Comparison of ENCODE assay signal across 1 cellular context in genomic region chr13:67438465-67438864, GRCh38.
TF ChIP-seq lines count a peak whose summit lies in the region.

No MANE protein-coding gene starts in this region.

TF ChIP-seq in IMR-90, 13 proteins besides CTCF, POLR2A, EP300 and RAD21 (continued from another document):
- TF ChIP-seq MAZ (IDR thresholded peaks at IDR 0.05; ENCODE audit: borderline replicate concordance, low read depth, low read length) (no peak), CEBPB (IDR thresholded peaks at IDR 0.05; ENCODE audit: low read depth, low read length) (no peak), NFE2L2 (IDR thresholded peaks at IDR 0.05; ENCODE audit: low read depth, low read length) (no peak), MXI1 (IDR thresholded peaks at IDR 0.05; ENCODE audit: borderline replicate concordance, low read depth, low read length) (no peak)
